ENCODE assay signal across 14 cellular contexts in genomic region chr17:19411641-19412040, GRCh38. TPM values are rescaled to one million over a fixed set of nuclear protein-coding genes. Genes with fewer than 3 reads are reported as not detected.
A peak's percentile ranks its signal among the peaks of the same experiment; 100 is the strongest.
DNase-seq lines count a peak whose midpoint lies in the region; ATAC-seq, FAIRE-seq and TF ChIP-seq lines count a peak whose summit lies in the region.
"Had no signal": no experiment of that assay in that cellular context is flagged by ENCODE, and none has a peak within 500 bp of the region (broad histone marks: within the 10 kb centered on the region; RNA-seq: fewer than 3 reads in every experiment).

No MANE protein-coding gene starts in this region.

- no peak overlapping the region for H3K27ac ChIP-seq in upper lobe of right lung
- H3K27ac ChIP-seq: HL-60, VCaP had no signal

- no peak for ATAC-seq in upper lobe of right lung
- ATAC-seq in GM18907 (IDR thresholded peaks at IDR 0.05; ENCODE audit: unreplicated experiment), result no peak
- ATAC-seq in GM21390 (IDR thresholded peaks at IDR 0.05; ENCODE audit: unreplicated experiment), result no peak
- ATAC-seq: naive thymus-derived CD4-positive, alpha-beta T cell had no signal

- no peak for FAIRE-seq in GM12891 (lab: Jason Lieb, UNC)

- H3K4me3 ChIP-seq in upper lobe of right lung, result peak overlapping the region; percentile 5

- no peaks in the 10 kb centered on the region for H3K36me3 ChIP-seq in upper lobe of right lung

- no peak for TF ChIP-seq POLR2A in GM12891 (IDR thresholded peaks at IDR 0.05; ENCODE audit: low read depth, low read length)

- no peaks in the 10 kb centered on the region for H3K27me3 ChIP-seq in upper lobe of right lung

- H3K4me1 ChIP-seq in upper lobe of right lung, result no peaks in the 10 kb centered on the region

- no peaks in the 10 kb centered on the region for H3K9me3 ChIP-seq in upper lobe of right lung

- DNase-seq in SHP77 (lab: John Stamatoyannopoulos, UW) (peak; percentile 43 to 46), SHP77 treated with DMSO at 0.1 percent for 48 hours (lab: John Stamatoyannopoulos, UW) (no peak), cerebellum (ENCODE audit: low spot score) (peak; percentile 81), middle frontal gyrus (ENCODE audit: extremely low spot score, low spot score) (peak; percentile 21), upper lobe of right lung (no peak), GM12891 (ENCODE audit: insufficient read length, low spot score) (no peak)
- DNase-seq: activated naive CD4-positive, alpha-beta T cell treated with anti-CD3 and anti-CD28 coated beads for 36 hours; naive thymus-derived CD4-positive, alpha-beta T cell; NCI-H2029 treated with DMSO at 0.1 percent for 48 hours had no signal

- intact Hi-C loops in upper lobe of right lung (cut with DNase I), result no loop called here

- TF ChIP-seq CTCF in upper lobe of right lung (IDR thresholded peaks at IDR 0.05), result no peak

TF ChIP-seq in GM12891, 5 proteins besides CTCF, POLR2A, EP300 and RAD21:
- no peak for TF ChIP-seq POLR2AphosphoS5 (IDR thresholded peaks at IDR 0.05; ENCODE audit: low read depth, low read length)
- TF ChIP-seq SPI1 (IDR thresholded peaks at IDR 0.05; ENCODE audit: low read depth, low read length), result no peak
- no peak for TF ChIP-seq PAX5 (IDR thresholded peaks at IDR 0.05; ENCODE audit: insufficient read depth, low read length, severe bottlenecking)
- no peak for TF ChIP-seq POU2F2 (IDR thresholded peaks at IDR 0.05; ENCODE audit: low read depth, low read length)
- no peak for TF ChIP-seq TAF1 (IDR thresholded peaks at IDR 0.05; ENCODE audit: low read depth, low read length)
TF ChIP-seq in GM12891: peak in this region for 0.

RNA-seq across cellular contexts. Expression of gene RNF112, which starts 0.6 kb away (rescaled TPM):
- total RNA-seq in cerebellum (16.9 TPM), upper lobe of right lung (1.6 TPM)
- polyA plus RNA-seq in GM12891 (2012; ENCODE audit: low read depth, missing spikeins), result not detected

RNA-seq across cellular contexts. Expression of gene MFAP4, which starts 24.7 kb away (rescaled TPM):
- 2.7 TPM for total RNA-seq in cerebellum
- 270 TPM for total RNA-seq in upper lobe of right lung
- 0.08 TPM for polyA plus RNA-seq in GM12891 (2012; ENCODE audit: low read depth, missing spikeins)
- total RNA-seq: activated CD8-positive, alpha-beta memory T cell treated with anti-CD3 and anti-CD28 coated beads for 36 hours; activated naive CD4-positive, alpha-beta T cell treated with anti-CD3 and anti-CD28 coated beads for 36 hours; naive thymus-derived CD4-positive, alpha-beta T cell had no signal
- polyA plus RNA-seq: naive thymus-derived CD4-positive, alpha-beta T cell had no signal

RNA-seq across cellular contexts. Expression of gene MAPK7, which starts 33.3 kb away (rescaled TPM):
- total RNA-seq in cerebellum (19.2 TPM), upper lobe of right lung (25.7 TPM)
- 7.9 TPM for polyA plus RNA-seq in GM12891 (2012; ENCODE audit: low read depth, missing spikeins)

RNA-seq across cellular contexts. Expression of gene B9D1, which starts 49.1 kb away (rescaled TPM):
- total RNA-seq in cerebellum (13.8 TPM), upper lobe of right lung (9.9 TPM)
- 15.3 TPM for polyA plus RNA-seq in GM12891 (2012; ENCODE audit: low read depth, missing spikeins)

Comparison
In these comparisons a context has a peak if more than half of its experiments do, and no peak if none do; other contexts are left out.
1. DNase-seq: peak in SHP77 (2 of 2), cerebellum (single experiment) and middle frontal gyrus (single experiment); none in SHP77 treated with DMSO at 0.1 percent for 48 hours (single experiment), upper lobe of right lung (single experiment) and GM12891 (single experiment).
2. RNA of gene MFAP4, which starts 24.7 kb away (total RNA-seq): 270 TPM in upper lobe of right lung (single experiment); 2.7 TPM in cerebellum (single experiment); every median in the first group is over 10 times any median in the second.